ENCODE assay signal across 29 cellular contexts in the genomic region with DNA sequence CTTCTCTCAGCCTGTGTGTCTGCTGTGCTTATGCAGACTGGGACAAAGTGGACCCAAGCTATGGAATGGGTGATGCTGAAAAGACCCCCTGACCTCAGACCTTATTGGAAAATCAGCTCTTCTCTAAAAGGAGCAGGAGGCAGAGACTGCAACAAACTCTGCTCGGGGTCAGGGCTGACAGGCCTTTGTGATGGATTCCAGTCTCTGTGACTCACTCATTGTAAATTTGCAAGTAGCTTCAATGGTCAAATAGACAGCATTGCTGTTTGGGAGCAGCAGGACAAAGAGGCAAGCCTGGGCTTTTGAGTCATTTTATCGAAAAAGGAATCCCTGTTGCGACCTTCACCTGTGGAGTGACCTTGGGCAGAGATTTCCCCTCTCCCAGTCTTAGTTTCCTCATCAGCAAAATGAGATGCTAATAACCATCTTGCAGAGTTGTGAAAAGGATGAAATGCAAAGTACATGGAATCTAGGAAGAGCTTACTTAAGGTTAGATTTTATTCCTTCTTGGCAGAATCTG. TPM values are rescaled to one million over a fixed set of nuclear protein-coding genes. Genes with fewer than 3 reads are reported as not detected.
DNase-seq lines count a peak whose midpoint lies in the region; ATAC-seq and TF ChIP-seq lines count a peak whose summit lies in the region.
"Had no signal": no experiment of that assay in that cellular context is flagged by ENCODE, and none has a peak within 500 bp of the region (broad histone marks: within the 10 kb centered on the region; RNA-seq: fewer than 3 reads in every experiment).

No MANE protein-coding gene starts in this region.

- peak overlapping the region; percentile 29; the same call in 1 of the 2 replicates for H3K9ac ChIP-seq in HUES64 (ENCODE audit: low read depth, low read length)
- H3K9ac ChIP-seq in endodermal cell (ENCODE audit: extremely low read depth, low read length, poor library complexity, severe bottlenecking), result no peak overlapping the region
- H3K9ac ChIP-seq in mesendoderm (ENCODE audit: low read length), result no peak overlapping the region
- H3K9ac ChIP-seq: BLaER1 had no signal

- no peak overlapping the region for H4K5ac ChIP-seq in mesendoderm (ENCODE audit: low read length)

- H3K79me2 ChIP-seq in mesendoderm (ENCODE audit: control insufficient read depth, insufficient read depth, low read length), result no peaks in the 10 kb centered on the region

- no peak overlapping the region for H3K23ac ChIP-seq in mesendoderm (ENCODE audit: low read length)

- no peak overlapping the region for H2AK5ac ChIP-seq in mesendoderm (ENCODE audit: low read length)

- H3K4ac ChIP-seq in mesendoderm (ENCODE audit: low read depth, low read length), result no peak overlapping the region

- peaks cover 8% of the 10 kb centered on the region for H3K27me3 Mint-ChIP-seq in endodermal cell (ENCODE audit: insufficient read depth)

- peak; percentile 26 for DNase-seq in Daoy (ENCODE audit: low read depth)
- DNase-seq in endodermal cell, result peak; percentile 78
- DNase-seq in mesendoderm, result peak; percentile 80
- no peak for DNase-seq in NCI-H82 treated with DMSO at 0.1 percent for 48 hours (lab: John Stamatoyannopoulos, UW; ENCODE audit: unreplicated experiment)
- DNase-seq in Peyer's patch, result no peak
- DNase-seq in AG08396 (ENCODE audit: low spot score), result no peak
- DNase-seq: activated naive CD4-positive, alpha-beta T cell treated with anti-CD3 and anti-CD28 coated beads for 36 hours; activated T-cell treated with anti-CD3 and anti-CD28 coated beads, Interleukin-2, amount 50 U/mL, for 4 hours; Caco-2; dermis blood vessel endothelial cell; DND-41; foreskin fibroblast; HCEC 1CT; mammary epithelial cell; naive thymus-derived CD8-positive, alpha-beta T cell; NCI-H2171; NCI-H774; OCI-M1; ovary; SJCRH30; transverse colon had no signal

- H2BK5ac ChIP-seq in mesendoderm (ENCODE audit: low read length), result no peak overlapping the region

- no peaks in the 10 kb centered on the region for H3K9me3 Mint-ChIP-seq in endodermal cell
- H3K9me3 Mint-ChIP-seq: activated naive CD4-positive, alpha-beta T cell treated with anti-CD3 and anti-CD28 coated beads for 36 hours; activated T-cell treated with anti-CD3 and anti-CD28 coated beads, Interleukin-2, amount 50 U/mL, for 4 hours; naive thymus-derived CD8-positive, alpha-beta T cell; T-cell had no signal

- H3K4me1 ChIP-seq in HUES64 (ENCODE audit: insufficient read depth, low read length) (peaks cover 26% of the 10 kb centered on the region), endodermal cell (ENCODE audit: control insufficient read depth, insufficient read depth, low read length) (no peaks in the 10 kb centered on the region), mesendoderm (ENCODE audit: control insufficient read depth, low read depth, low read length) (no peaks in the 10 kb centered on the region), Peyer's patch (no peaks in the 10 kb centered on the region)
- H3K4me1 ChIP-seq: BLaER1, Caco-2, SJCRH30, transverse colon had no signal

- no peak for TF ChIP-seq POLR2A in Peyer's patch (IDR thresholded peaks at IDR 0.05)

- H3K36me3 ChIP-seq in HUES64 (ENCODE audit: insufficient read depth, low read length) (no peaks in the 10 kb centered on the region), endodermal cell (ENCODE audit: control insufficient read depth, insufficient read depth, low read length) (no peaks in the 10 kb centered on the region), mesendoderm (ENCODE audit: control insufficient read depth, insufficient read depth, low read length) (no peaks in the 10 kb centered on the region), Peyer's patch (no peaks in the 10 kb centered on the region)
- H3K36me3 ChIP-seq: BLaER1, ovary, SJCRH30, transverse colon had no signal

- peak overlapping the region; percentile 53 for H3K27ac Mint-ChIP-seq in endodermal cell
- H3K27ac Mint-ChIP-seq: activated naive CD4-positive, alpha-beta T cell treated with anti-CD3 and anti-CD28 coated beads for 36 hours; T-cell had no signal

- no peak for ATAC-seq in GM21367 (IDR thresholded peaks at IDR 0.05; ENCODE audit: unreplicated experiment)
- ATAC-seq: activated T-cell treated with anti-CD3 and anti-CD28 coated beads, Interleukin-2, amount 50 U/mL, for 4 hours; K562; naive thymus-derived CD8-positive, alpha-beta T cell; T-cell had no signal

- peak overlapping the region; percentile 13; the same call in 1 of the 2 replicates for H3K4me3 ChIP-seq in HUES64 (ENCODE audit: low read length)
- H3K4me3 ChIP-seq in endodermal cell (ENCODE audit: low read length), result no peak overlapping the region
- H3K4me3 ChIP-seq in mesendoderm (ENCODE audit: low read length), result no peak overlapping the region
- no peak overlapping the region for H3K4me3 ChIP-seq in Peyer's patch
- H3K4me3 ChIP-seq: BLaER1, K562, ovary, SJCRH30, transverse colon had no signal

- H3K18ac ChIP-seq in mesendoderm (ENCODE audit: low read length), result no peak overlapping the region

- H3K4me1 Mint-ChIP-seq in endodermal cell, result peaks cover 4% of the 10 kb centered on the region
- H3K4me1 Mint-ChIP-seq: naive thymus-derived CD8-positive, alpha-beta T cell; T-cell had no signal

- no peak for TF ChIP-seq CTCF in endodermal cell (conservative IDR thresholded peaks at IDR 0.05)
- no peak for TF ChIP-seq CTCF in Peyer's patch (IDR thresholded peaks at IDR 0.05)

- H3K36me3 Mint-ChIP-seq in endodermal cell (ENCODE audit: low read depth), result no peaks in the 10 kb centered on the region
- H3K36me3 Mint-ChIP-seq: naive thymus-derived CD8-positive, alpha-beta T cell; T-cell had no signal

- no peak overlapping the region for H3K4me3 Mint-ChIP-seq in endodermal cell
- H3K4me3 Mint-ChIP-seq: activated naive CD4-positive, alpha-beta T cell treated with anti-CD3 and anti-CD28 coated beads for 36 hours; activated T-cell treated with anti-CD3 and anti-CD28 coated beads, Interleukin-2, amount 50 U/mL, for 4 hours; naive thymus-derived CD8-positive, alpha-beta T cell; T-cell had no signal

- H3K27me3 ChIP-seq in HUES64 (ENCODE audit: insufficient read depth, low read length), result no peaks in the 10 kb centered on the region
- H3K27me3 ChIP-seq in endodermal cell (ENCODE audit: control insufficient read depth, insufficient read depth, low read length, poor library complexity, severe bottlenecking), result no peaks in the 10 kb centered on the region
- no peaks in the 10 kb centered on the region for H3K27me3 ChIP-seq in mesendoderm (ENCODE audit: insufficient read depth, low read length, poor library complexity)
- H3K27me3 ChIP-seq in Peyer's patch, result no peaks in the 10 kb centered on the region
- H3K27me3 ChIP-seq: BLaER1, ovary, SJCRH30, transverse colon had no signal

- no peak overlapping the region for H2BK15ac ChIP-seq in mesendoderm (replicated peaks; ENCODE audit: low read depth)

- no peak overlapping the region for H4K8ac ChIP-seq in mesendoderm (ENCODE audit: low read depth, low read length)

- WGBS in HUES64, result 12% methylated on average over 3 of the region's 3 CpGs
- WGBS in endodermal cell (ENCODE audit: insufficient coverage in 1 of 2, insufficient read length in 1 of 2), 2 experiments, result 16 to 36% methylated on average over 3 of the region's 3 CpGs
- no CpG with 5 or more reads among the region's 3 CpGs for WGBS in mesendoderm (ENCODE audit: extremely low coverage, insufficient coverage, low lambda C conversion rate)

- H3K79me1 ChIP-seq in mesendoderm (ENCODE audit: low read length), result no peaks in the 10 kb centered on the region

- peak overlapping the region; percentile 77 for H3K27ac ChIP-seq in HUES64 (ENCODE audit: low read depth, low read length)
- no peak overlapping the region for H3K27ac ChIP-seq in endodermal cell (ENCODE audit: low read depth, low read length)
- no peak overlapping the region for H3K27ac ChIP-seq in mesendoderm (ENCODE audit: low read depth, low read length)
- H3K27ac ChIP-seq in Peyer's patch, result no peak overlapping the region
- H3K27ac ChIP-seq: BLaER1, ovary, SJCRH30, transverse colon had no signal

- no peak overlapping the region for H3K56ac ChIP-seq in mesendoderm (ENCODE audit: low read length)

- H3K4me2 ChIP-seq in mesendoderm (ENCODE audit: low read length), result no peak overlapping the region
- H3K4me2 ChIP-seq: BLaER1 had no signal

- no peak overlapping the region for H2BK120ac ChIP-seq in mesendoderm (ENCODE audit: low read depth, low read length)

- no peaks in the 10 kb centered on the region for H3K9me3 ChIP-seq in HUES64 (ENCODE audit: insufficient read depth, low read depth, low read length)
- H3K9me3 ChIP-seq in endodermal cell (ENCODE audit: control insufficient read depth, low read length), result no peaks in the 10 kb centered on the region
- no peaks in the 10 kb centered on the region for H3K9me3 ChIP-seq in Peyer's patch
- H3K9me3 ChIP-seq: BLaER1, Caco-2, ovary, SJCRH30, transverse colon had no signal

RNA-seq across cellular contexts. Expression of gene GPR26, which starts 26.1 kb away (rescaled TPM):
- 0.11 TPM in 1 of 2 replicates, not detected in the other for total RNA-seq in Daoy (2014; rRNA removed; shearing (Covaris generic))
- polyA plus RNA-seq in HUES64 (2013, experiment 1 of 2), result 0.05 TPM
- not detected for polyA plus RNA-seq in HUES64 (2013, experiment 2 of 2)
- total RNA-seq in endodermal cell, result not detected
- polyA plus RNA-seq in endodermal cell (2013, experiment 1 of 2), result not detected
- polyA plus RNA-seq in endodermal cell (2013, experiment 2 of 2), result not detected
- polyA plus RNA-seq in mesendoderm (2013, experiment 1 of 2), result not detected
- polyA plus RNA-seq in mesendoderm (2013, experiment 2 of 2), result 0.01 TPM
- total RNA-seq in Peyer's patch, result not detected
- total RNA-seq: activated CD8-positive, alpha-beta memory T cell treated with anti-CD3 and anti-CD28 coated beads for 36 hours; activated naive CD4-positive, alpha-beta T cell treated with anti-CD3 and anti-CD28 coated beads for 36 hours; activated T-cell treated with anti-CD3 and anti-CD28 coated beads, Interleukin-2, amount 50 U/mL, for 4 hours; Caco-2; dermis blood vessel endothelial cell; endothelial cell of umbilical vein; K562; mammary epithelial cell; naive thymus-derived CD8-positive, alpha-beta T cell; ovary; SJCRH30; T-cell; transverse colon had no signal
- polyA plus RNA-seq: endothelial cell of umbilical vein; K562; keratinocyte; mammary epithelial cell; naive thymus-derived CD8-positive, alpha-beta T cell; ovary had no signal

Comparison
In these comparisons a context has a peak if more than half of its experiments do, and no peak if none do; other contexts are left out.
1. DNase-seq: peak in Daoy (single experiment), endodermal cell (single experiment) and mesendoderm (single experiment); none in NCI-H82 treated with DMSO at 0.1 percent for 48 hours (single experiment), Peyer's patch (0 of 3) and AG08396 (single experiment).